In the genomic region with DNA sequence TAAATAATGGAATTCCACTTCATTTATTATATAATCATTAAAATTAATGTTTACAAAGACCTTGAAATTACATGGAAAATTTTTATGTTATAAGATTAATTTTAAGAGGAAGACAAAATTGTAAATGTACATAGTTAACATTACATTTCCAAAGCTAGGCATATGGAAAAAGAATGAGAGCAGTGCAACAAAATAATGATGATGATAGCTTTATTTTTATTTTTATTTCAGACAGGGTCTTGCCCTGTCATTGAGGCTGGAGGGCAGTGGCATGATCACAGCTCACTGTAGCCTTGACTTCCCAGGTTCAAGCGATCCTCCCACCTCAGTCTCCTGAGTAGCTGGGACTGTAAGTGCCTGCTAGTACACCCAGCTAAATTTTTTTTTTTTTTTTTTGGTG, we compare ENCODE assay signal across 1 cellular context.
TF ChIP-seq lines count a peak whose summit lies in the region.

No MANE protein-coding gene starts in this region.

TF ChIP-seq in HepG2, 621 proteins besides CTCF, POLR2A, EP300 and RAD21 (continued from another document):
- TF ChIP-seq, protein P1, sequence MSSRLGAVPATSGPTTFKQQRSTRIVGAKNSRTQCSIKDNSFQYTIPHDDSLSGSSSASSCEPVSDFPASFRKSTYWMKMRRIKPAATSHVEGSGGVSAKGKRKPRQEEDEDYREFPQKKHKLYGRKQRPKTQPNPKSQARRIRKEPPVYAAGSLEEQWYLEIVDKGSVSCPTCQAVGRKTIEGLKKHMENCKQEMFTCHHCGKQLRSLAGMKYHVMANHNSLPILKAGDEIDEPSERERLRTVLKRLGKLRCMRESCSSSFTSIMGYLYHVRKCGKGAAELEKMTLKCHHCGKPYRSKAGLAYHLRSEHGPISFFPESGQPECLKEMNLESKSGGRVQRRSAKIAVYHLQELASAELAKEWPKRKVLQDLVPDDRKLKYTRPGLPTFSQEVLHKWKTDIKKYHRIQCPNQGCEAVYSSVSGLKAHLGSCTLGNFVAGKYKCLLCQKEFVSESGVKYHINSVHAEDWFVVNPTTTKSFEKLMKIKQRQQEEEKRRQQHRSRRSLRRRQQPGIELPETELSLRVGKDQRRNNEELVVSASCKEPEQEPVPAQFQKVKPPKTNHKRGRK (CRISPR knock-in tag; IDR thresholded peaks at IDR 0.05), result no peak
